ENCODE assay signal across 1 cellular context in the genomic region with DNA sequence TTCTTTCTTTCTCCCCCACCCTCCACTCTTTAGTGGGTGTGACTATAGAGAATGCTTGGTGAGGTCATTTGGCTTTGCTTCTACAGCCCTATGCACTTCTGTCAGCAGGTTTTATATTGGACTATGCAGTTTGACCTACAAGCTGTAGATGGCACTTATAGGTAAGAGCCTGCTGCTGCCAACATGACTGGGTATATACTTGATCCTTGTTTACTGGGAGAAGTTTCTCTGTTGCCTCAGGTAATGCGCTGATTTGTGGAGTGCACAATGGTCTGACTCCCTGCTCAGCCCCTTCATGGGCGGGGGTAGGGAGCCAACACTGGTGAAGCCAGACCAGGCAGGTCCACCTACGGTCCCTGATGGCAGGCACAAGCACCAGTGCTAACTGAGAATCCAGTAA.
TF ChIP-seq lines count a peak whose summit lies in the region.

No MANE protein-coding gene starts in this region.

TF ChIP-seq in H1, 55 proteins besides CTCF, POLR2A, EP300 and RAD21 (continued from another document):
- TF ChIP-seq, protein P1, sequence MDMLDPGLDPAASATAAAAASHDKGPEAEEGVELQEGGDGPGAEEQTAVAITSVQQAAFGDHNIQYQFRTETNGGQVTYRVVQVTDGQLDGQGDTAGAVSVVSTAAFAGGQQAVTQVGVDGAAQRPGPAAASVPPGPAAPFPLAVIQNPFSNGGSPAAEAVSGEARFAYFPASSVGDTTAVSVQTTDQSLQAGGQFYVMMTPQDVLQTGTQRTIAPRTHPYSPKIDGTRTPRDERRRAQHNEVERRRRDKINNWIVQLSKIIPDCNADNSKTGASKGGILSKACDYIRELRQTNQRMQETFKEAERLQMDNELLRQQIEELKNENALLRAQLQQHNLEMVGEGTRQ (IDR thresholded peaks at IDR 0.05; ENCODE audit: low read length) = no peak
- TF ChIP-seq CBX5 (IDR thresholded peaks at IDR 0.05; ENCODE audit: low read depth, low read length) = no peak
- TF ChIP-seq MAFK (IDR thresholded peaks at IDR 0.05; ENCODE audit: low read depth, low read length) = no peak
- TF ChIP-seq POU5F1 (IDR thresholded peaks at IDR 0.05; ENCODE audit: low read depth, low read length) = no peak
- no peak for TF ChIP-seq SIX5 (IDR thresholded peaks at IDR 0.05; ENCODE audit: low read depth, low read length)
- TF ChIP-seq, protein P2, sequence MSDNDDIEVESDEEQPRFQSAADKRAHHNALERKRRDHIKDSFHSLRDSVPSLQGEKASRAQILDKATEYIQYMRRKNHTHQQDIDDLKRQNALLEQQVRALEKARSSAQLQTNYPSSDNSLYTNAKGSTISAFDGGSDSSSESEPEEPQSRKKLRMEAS (IDR thresholded peaks at IDR 0.05) = no peak
